Comparison of ENCODE assay signal across 21 cellular contexts in the genomic region with DNA sequence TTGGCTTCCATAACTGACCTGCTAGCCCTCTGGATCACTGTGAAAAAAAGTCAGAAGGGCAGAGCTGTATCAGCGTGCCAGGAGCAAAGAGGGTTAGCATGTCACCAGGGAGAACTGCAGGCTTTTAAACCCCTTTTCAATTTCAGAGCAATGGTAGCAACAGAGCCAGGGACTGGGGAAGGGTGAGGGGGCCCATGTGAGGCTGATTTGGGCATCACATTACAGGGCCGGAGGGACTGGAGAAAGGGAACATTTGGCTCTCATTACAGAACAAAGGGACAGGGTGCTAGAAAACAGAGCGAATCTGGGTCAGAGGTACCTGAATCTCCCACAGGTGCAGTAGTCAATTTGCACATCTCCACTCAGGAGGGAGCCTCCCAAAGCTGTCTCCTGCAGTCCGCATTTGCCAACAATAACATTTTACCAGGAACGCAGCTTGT.
A peak's percentile ranks its signal among the peaks of the same experiment; 100 is the strongest.
DNase-seq lines count a peak whose midpoint lies in the region; ATAC-seq and TF ChIP-seq lines count a peak whose summit lies in the region.
"Had no signal": no experiment of that assay in that cellular context is flagged by ENCODE, and none has a peak within 500 bp of the region (broad histone marks: within the 10 kb centered on the region; RNA-seq: fewer than 3 reads in every experiment).

No MANE protein-coding gene starts in this region.

- DNase-seq in NCI-H1436 treated with DMSO at 0.1 percent for 48 hours (lab: John Stamatoyannopoulos, UW) (peak; percentile 49), SJCRH30 (peak; percentile 13 to 55), right cardiac atrium (peak in 1 of 3 donors; percentile 24), psoas muscle (no peak), activated gamma-delta T cell (lab: John Stamatoyannopoulos, UW) (no peak), GM19240 (ENCODE audit: insufficient read length, low spot score) (no peak)
- DNase-seq: activated CD4-positive, alpha-beta T cell treated with anti-CD3 and anti-CD28 coated beads for 36 hours; CD4-positive, alpha-beta memory T cell; effector memory CD4-positive, alpha-beta T cell; IMR-90; NCI-H187; NCI-H510A treated with DMSO at 0.1 percent for 48 hours; spleen; stimulated activated CD4-positive, alpha-beta T cell treated with anti-CD3 and anti-CD28 coated beads, Interleukin-4, amount 100 ng/mL, for 24 hours; stimulated activated naive CD8-positive, alpha-beta T cell treated with anti-CD3 and anti-CD28 coated beads, Interleukin-15, amount 100 ng/mL, for 72 hours; SW 1271 had no signal

- intact Hi-C loops in right cardiac atrium (cut with DNase I) (no loop called here), psoas muscle (cut with DNase I) (loop anchor here in 1 of 2 donors (10.0 kb wide), 1 partner anchor 489 kb away; no protein-coding TSS in a partner anchor)

- H3K27ac ChIP-seq in SJCRH30 (no peak overlapping the region), right cardiac atrium (ENCODE audit: low read length) (peak overlapping the region; percentile 67), psoas muscle (peak overlapping the region; percentile 41)
- H3K27ac ChIP-seq: spleen, tibial nerve had no signal

- no peak for TF ChIP-seq CTCF in psoas muscle (IDR thresholded peaks at IDR 0.05)

- WGBS in right cardiac atrium, result 41% methylated on average over 5 of the region's 5 CpGs
- 20 to 35% (median 26%) methylated on average over 5 of the region's 5 CpGs for WGBS in psoas muscle, 3 donors

- H3K4me3 ChIP-seq in SJCRH30, result no peak overlapping the region
- no peak overlapping the region for H3K4me3 ChIP-seq in right cardiac atrium (ENCODE audit: low read length)
- H3K4me3 ChIP-seq in psoas muscle, result no peak overlapping the region
- H3K4me3 ChIP-seq: esophagus muscularis mucosa, gastroesophageal sphincter, GM12878, spleen, tibial nerve had no signal

- no peaks in the 10 kb centered on the region for H3K27me3 ChIP-seq in SJCRH30
- H3K27me3 ChIP-seq in right cardiac atrium (ENCODE audit: control insufficient read depth, insufficient read depth), result no peaks in the 10 kb centered on the region
- no peaks in the 10 kb centered on the region for H3K27me3 ChIP-seq in psoas muscle (ENCODE audit: insufficient read depth in 3 of 3, low read length in 2 of 3)
- H3K27me3 ChIP-seq: esophagus muscularis mucosa, gastroesophageal sphincter, spleen, tibial nerve had no signal

- no peaks in the 10 kb centered on the region for H3K9me3 ChIP-seq in SJCRH30 (replicated peaks)
- H3K9me3 ChIP-seq in right cardiac atrium (ENCODE audit: control insufficient read depth, low read length), result no peaks in the 10 kb centered on the region
- H3K9me3 ChIP-seq in psoas muscle, result no peaks in the 10 kb centered on the region
- H3K9me3 ChIP-seq: esophagus muscularis mucosa, gastroesophageal sphincter, spleen, tibial nerve had no signal

- H3K4me1 ChIP-seq in SJCRH30, result peaks cover 7% of the 10 kb centered on the region; the same call in 1 of the 2 replicates
- H3K4me1 ChIP-seq in right cardiac atrium (ENCODE audit: control insufficient read depth, insufficient read depth, low read length), result no peaks in the 10 kb centered on the region
- H3K4me1 ChIP-seq in psoas muscle, result peaks cover 8% of the 10 kb centered on the region
- H3K4me1 ChIP-seq: spleen had no signal

- ATAC-seq in right cardiac atrium (peak; percentile 23 to 57), psoas muscle (peak in 3 of 4 donors; percentile 25 to 47 (median 30)), HG02981 (IDR thresholded peaks at IDR 0.05; ENCODE audit: unreplicated experiment) (no peak)
- ATAC-seq: activated CD4-positive, alpha-beta T cell treated with anti-CD3 and anti-CD28 coated beads for 36 hours; gastroesophageal sphincter; GM12878; stimulated activated naive CD8-positive, alpha-beta T cell treated with anti-CD3 and anti-CD28 coated beads, Interleukin-15, amount 100 ng/mL, for 72 hours had no signal

- H3K36me3 ChIP-seq in SJCRH30 (no peaks in the 10 kb centered on the region), psoas muscle (ENCODE audit: insufficient read depth in 1 of 2, low read depth in 1 of 2) (no peaks in the 10 kb centered on the region)
- H3K36me3 ChIP-seq: esophagus muscularis mucosa, gastroesophageal sphincter, spleen, tibial nerve had no signal

Comparison
In these comparisons a context has a peak if more than half of its experiments do, and no peak if none do; other contexts are left out.
1. DNase-seq: peak in NCI-H1436 treated with DMSO at 0.1 percent for 48 hours (single experiment) and SJCRH30 (2 of 2); none in psoas muscle (0 of 2), activated gamma-delta T cell (single experiment) and GM19240 (single experiment).